In genomic region chr3:193590088-193590856, GRCh38 we compare ENCODE assay signal across 14 cellular contexts. TPM values are rescaled to one million over a fixed set of nuclear protein-coding genes. Genes with fewer than 3 reads are reported as not detected.
DNase-seq lines count a peak whose midpoint lies in the region; ATAC-seq and TF ChIP-seq lines count a peak whose summit lies in the region.
"Had no signal": no experiment of that assay in that cellular context is flagged by ENCODE, and none has a peak within 500 bp of the region (broad histone marks: within the 10 kb centered on the region; RNA-seq: fewer than 3 reads in every experiment).

No MANE protein-coding gene starts in this region.

- POLR2A ChIA-PET in MCF 10A (lab: Yijun Ruan, JAX), result interaction anchor here (0.7 to 0.9 kb wide), 2 partner anchors 13 to 16 kb away, joined by 4 read pairs; no protein-coding TSS in a partner anchor

- TF ChIP-seq POLR2A in breast epithelium (IDR thresholded peaks at IDR 0.05), result no peak

- H3K9me3 Mint-ChIP-seq in MCF 10A (ENCODE audit: unreplicated experiment) (no peaks in the 10 kb centered on the region), osteocyte (ENCODE audit: unreplicated experiment) (no peaks in the 10 kb centered on the region)
- no peaks in the 10 kb centered on the region for H3K9me3 Mint-ChIP-seq in effector memory CD8-positive, alpha-beta T cell
- H3K9me3 Mint-ChIP-seq: activated naive CD4-positive, alpha-beta T cell treated with anti-CD3 and anti-CD28 coated beads, Interleukin-2, amount 10 ng/mL, durations not matched to agents 7 days and 5 days had no signal

- no peaks in the 10 kb centered on the region for H3K27me3 ChIP-seq in breast epithelium

- BruUV-seq in MCF 10A (replicated peaks; lab: Mats Ljungman, UMichigan), result no TSS peak

- H3K36me3 Mint-ChIP-seq in MCF 10A (ENCODE audit: insufficient read depth, unreplicated experiment), result no peaks in the 10 kb centered on the region
- H3K36me3 Mint-ChIP-seq in effector memory CD8-positive, alpha-beta T cell (ENCODE audit: insufficient read depth), result peaks cover 16% of the 10 kb centered on the region
- H3K36me3 Mint-ChIP-seq in osteocyte (ENCODE audit: unreplicated experiment), result no peaks in the 10 kb centered on the region

- no peak for ATAC-seq in effector memory CD8-positive, alpha-beta T cell (replicated peaks)
- ATAC-seq in HG02885 (IDR thresholded peaks at IDR 0.05; ENCODE audit: poor library complexity, unreplicated experiment), result no peak

- intact Hi-C loops in MCF 10A (cut with micrococcal nuclease) (no loop called here), breast epithelium (cut with DNase I; ENCODE audit: low total_unique reads) (no loop called here)

- H3K4me1 ChIP-seq in breast epithelium, result peaks cover 6 to 12% of the 10 kb centered on the region in 2 donors

- H3K27ac ChIP-seq in breast epithelium (no peak overlapping the region), SK-N-MC (peak overlapping the region; percentile 69; the same call in 1 of the 2 replicates)
- H3K27ac ChIP-seq: thoracic aorta had no signal

- no peaks in the 10 kb centered on the region for H3K9me3 ChIP-seq in breast epithelium
- no peaks in the 10 kb centered on the region for H3K9me3 ChIP-seq in SK-N-MC (ENCODE audit: low read depth, low read length)
- H3K9me3 ChIP-seq: thoracic aorta had no signal

- no peak overlapping the region for H3K9ac ChIP-seq in SK-N-MC (ENCODE audit: insufficient read length)

- no peak for TF ChIP-seq CTCF in MCF 10A (IDR thresholded peaks at IDR 0.05; ENCODE audit: unreplicated experiment)
- TF ChIP-seq CTCF in breast epithelium (IDR thresholded peaks at IDR 0.05), result no peak
- no peak for TF ChIP-seq CTCF in fibroblast of mammary gland (conservative IDR thresholded peaks at IDR 0.05; ENCODE audit: control insufficient read depth, insufficient read depth, low read depth, low read length)
- TF ChIP-seq CTCF in osteocyte (IDR thresholded peaks at IDR 0.05), result no peak

- H3K36me3 ChIP-seq in breast epithelium, result no peaks in the 10 kb centered on the region
- no peaks in the 10 kb centered on the region for H3K36me3 ChIP-seq in SK-N-MC (ENCODE audit: insufficient read depth, low read length)
- H3K36me3 ChIP-seq: thoracic aorta had no signal

- no peak overlapping the region for H3K4me3 Mint-ChIP-seq in MCF 10A (ENCODE audit: unreplicated experiment)
- H3K4me3 Mint-ChIP-seq in effector memory CD8-positive, alpha-beta T cell, result no peak overlapping the region
- H3K4me3 Mint-ChIP-seq in osteocyte (ENCODE audit: unreplicated experiment), result no peak overlapping the region
- H3K4me3 Mint-ChIP-seq: activated naive CD4-positive, alpha-beta T cell treated with anti-CD3 and anti-CD28 coated beads, Interleukin-2, amount 10 ng/mL, durations not matched to agents 7 days and 5 days had no signal

- H3K4me3 ChIP-seq in breast epithelium (no peak overlapping the region), SK-N-MC (no peak overlapping the region), fibroblast of mammary gland (ENCODE audit: control insufficient read depth, low read depth, low read length) (no peak overlapping the region)
- H3K4me3 ChIP-seq: thoracic aorta had no signal

- H3K4me1 Mint-ChIP-seq in MCF 10A (ENCODE audit: insufficient read depth, unreplicated experiment) (peaks cover 18% of the 10 kb centered on the region), osteocyte (ENCODE audit: unreplicated experiment) (peaks cover 27% of the 10 kb centered on the region)
- peaks cover 16 to 29% of the 10 kb centered on the region in 2 donors for H3K4me1 Mint-ChIP-seq in effector memory CD8-positive, alpha-beta T cell (ENCODE audit: low read depth in 2 of 2)

- CTCF ChIA-PET in MCF 10A (lab: Yijun Ruan, JAX), result interaction anchor here (0.7 kb wide), 1 partner anchor 1125 kb away, joined by 3 read pairs; no protein-coding TSS in a partner anchor

- H3K27ac Mint-ChIP-seq in MCF 10A (ENCODE audit: low read depth, unreplicated experiment) (no peak overlapping the region), osteocyte (ENCODE audit: unreplicated experiment) (no peak overlapping the region)
- H3K27ac Mint-ChIP-seq in effector memory CD8-positive, alpha-beta T cell, result no peak overlapping the region
- H3K27ac Mint-ChIP-seq: activated naive CD4-positive, alpha-beta T cell treated with anti-CD3 and anti-CD28 coated beads, Interleukin-2, amount 10 ng/mL, durations not matched to agents 7 days and 5 days had no signal

- H3K27me3 Mint-ChIP-seq in MCF 10A (ENCODE audit: insufficient read depth, unreplicated experiment) (no peaks in the 10 kb centered on the region), osteocyte (ENCODE audit: unreplicated experiment) (no peaks in the 10 kb centered on the region)
- H3K27me3 Mint-ChIP-seq in effector memory CD8-positive, alpha-beta T cell, result no peaks in the 10 kb centered on the region
- H3K27me3 Mint-ChIP-seq: activated naive CD4-positive, alpha-beta T cell treated with anti-CD3 and anti-CD28 coated beads, Interleukin-2, amount 10 ng/mL, durations not matched to agents 7 days and 5 days had no signal

- DNase-seq in MCF 10A (ENCODE audit: unreplicated experiment) (peak; percentile 82), breast epithelium (ENCODE audit: low spot score in 2 of 2) (no peak), SK-N-MC (ENCODE audit: low read depth, low spot score) (no peak), fibroblast of mammary gland (ENCODE audit: low read depth) (peak; percentile 76), osteocyte (ENCODE audit: extremely low spot score, unreplicated experiment) (no peak), NCI-H2081 (lab: John Stamatoyannopoulos, UW) (no peak)
- DNase-seq in effector memory CD8-positive, alpha-beta T cell, result no peak
- DNase-seq: activated CD4-positive, CD25-positive, alpha-beta regulatory T cell; activated naive CD4-positive, alpha-beta T cell treated with anti-CD3 and anti-CD28 coated beads, Interleukin-2, amount 10 ng/mL, durations not matched to agents 7 days and 5 days; kidney; MM.1S; NCI-H774 had no signal

RNA-seq across cellular contexts. Expression of gene OPA1, which starts 2.7 kb away (rescaled TPM):
- total RNA-seq in MCF 10A (2022), result 62.5 and 73.4 TPM in 2 replicates
- 10 to 100 TPM; 39.0 to 58.2 (median 57.4) TPM for total RNA-seq in breast epithelium
- total RNA-seq in osteocyte, result 49.6 and 52.5 TPM in 2 replicates

RNA-seq across cellular contexts. Expression of gene ATP13A4, which starts 35.6 kb away (rescaled TPM):
- total RNA-seq in MCF 10A (2022) (not detected in 2 replicates), breast epithelium (10 to 100 TPM in 1 of 3 donors, 1 to 10 TPM in 1, under 1 TPM in 1; 0.64 to 36.6 (median 6.2) TPM), osteocyte (0.27 TPM in 1 of 2 replicates, not detected in the other)

Comparison
In these comparisons a context has a peak if more than half of its experiments do, and no peak if none do; other contexts are left out.
1. DNase-seq: peak in MCF 10A (single experiment) and fibroblast of mammary gland (single experiment); none in breast epithelium (0 of 2), SK-N-MC (single experiment), effector memory CD8-positive, alpha-beta T cell (0 of 3), osteocyte (single experiment) and NCI-H2081 (0 of 2).